ENCODE assay signal across 25 cellular contexts in the genomic region with DNA sequence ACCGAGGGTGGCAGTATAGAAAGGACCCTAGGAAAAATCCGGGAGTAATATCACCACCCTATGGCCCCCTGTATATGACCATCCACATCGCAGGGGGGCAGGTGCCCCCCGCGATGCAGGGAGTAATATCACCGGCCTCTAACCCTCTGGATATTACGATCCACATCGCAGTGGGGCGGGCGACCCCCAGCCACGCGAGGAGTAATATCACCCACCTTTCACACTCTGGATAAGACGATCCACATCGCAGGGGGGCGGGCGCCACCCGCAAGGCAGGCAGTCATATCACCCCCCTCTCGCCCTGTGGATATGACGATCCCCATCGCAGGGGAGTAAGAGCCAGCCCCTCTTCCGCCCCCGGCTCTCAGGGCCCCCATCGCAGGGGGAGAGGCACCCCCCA.
"Had no signal": no experiment of that assay in that cellular context is flagged by ENCODE, and none has a peak within 500 bp of the region (broad histone marks: within the 10 kb centered on the region; RNA-seq: fewer than 3 reads in every experiment).

No MANE protein-coding gene starts in this region.

- H3K27ac ChIP-seq: colonic mucosa, coronary artery, dorsolateral prefrontal cortex, epithelial cell of prostate, esophagus muscularis mucosa, esophagus squamous epithelium, foreskin keratinocyte, gastrocnemius medialis, gastroesophageal sphincter, heart left ventricle, heart right ventricle had no signal

- ATAC-seq: effector memory CD8-positive, alpha-beta T cell; esophagus mucosa; foreskin keratinocyte; gastrocnemius medialis; gastroesophageal sphincter; heart left ventricle; heart right ventricle had no signal

- H3K4me3 Mint-ChIP-seq: dendritic cell treated with granulocyte-macrophage colony-stimulating factor and Interleukin-4, amounts not matched to agents 40 ng/mL and 50 ng/mL, for 4 days; effector memory CD8-positive, alpha-beta T cell; endodermal cell had no signal

- DNase-seq: colonic mucosa; cortex of kidney; dermis blood vessel endothelial cell; dorsolateral prefrontal cortex; effector CD4-positive, alpha-beta T cell; effector CD8-positive, alpha-beta T cell; effector memory CD4-positive, alpha-beta T cell; effector memory CD8-positive, alpha-beta T cell; endodermal cell; erythroblast; esophagus squamous epithelium; foreskin fibroblast; foreskin keratinocyte; foreskin melanocyte; gastrocnemius medialis; glutamatergic neuron; head of caudate nucleus; heart left ventricle; heart right ventricle had no signal

- H3K9me3 ChIP-seq: colonic mucosa, esophagus muscularis mucosa, esophagus squamous epithelium, gastrocnemius medialis, gastroesophageal sphincter had no signal

- H3K27me3 Mint-ChIP-seq: dendritic cell treated with granulocyte-macrophage colony-stimulating factor and Interleukin-4, amounts not matched to agents 40 ng/mL and 50 ng/mL, for 4 days had no signal

- H3K27ac Mint-ChIP-seq: dendritic cell treated with granulocyte-macrophage colony-stimulating factor and Interleukin-4, amounts not matched to agents 40 ng/mL and 50 ng/mL, for 4 days; effector memory CD8-positive, alpha-beta T cell; endodermal cell had no signal

- H3K4me1 ChIP-seq: colonic mucosa, esophagus squamous epithelium, foreskin keratinocyte, gastrocnemius medialis, heart left ventricle, heart right ventricle had no signal

- H3K27me3 ChIP-seq: colonic mucosa, esophagus muscularis mucosa, esophagus squamous epithelium, foreskin keratinocyte, gastrocnemius medialis, gastroesophageal sphincter, heart left ventricle had no signal

- H3K9me3 Mint-ChIP-seq: dendritic cell treated with granulocyte-macrophage colony-stimulating factor and Interleukin-4, amounts not matched to agents 40 ng/mL and 50 ng/mL, for 4 days; effector memory CD8-positive, alpha-beta T cell had no signal

- H3K4me3 ChIP-seq: colonic mucosa, coronary artery, dorsolateral prefrontal cortex, esophagus muscularis mucosa, esophagus squamous epithelium, gastrocnemius medialis, gastroesophageal sphincter, heart left ventricle, heart right ventricle had no signal

- H3K36me3 ChIP-seq: colonic mucosa, esophagus muscularis mucosa, esophagus squamous epithelium, gastrocnemius medialis, gastroesophageal sphincter, heart left ventricle, heart right ventricle had no signal
